Comparison of ENCODE assay signal across 24 cellular contexts in genomic region chr15:25185156-25185710, GRCh38.
"Had no signal": no experiment of that assay in that cellular context is flagged by ENCODE, and none has a peak within 500 bp of the region (broad histone marks: within the 10 kb centered on the region; RNA-seq: fewer than 3 reads in every experiment).

No MANE protein-coding gene starts in this region.

- DNase-seq: activated CD8-positive, alpha-beta memory T cell treated with anti-CD3 and anti-CD28 coated beads, Interleukin-2, amount 50 U/mL, for 4 hours; activated naive CD4-positive, alpha-beta T cell treated with anti-CD3 and anti-CD28 coated beads for 36 hours; activated T-cell treated with anti-CD3 and anti-CD28 coated beads, Interleukin-2, amount 50 U/mL, for 4 hours; anterior cingulate cortex; caudate nucleus; effector CD4-positive, alpha-beta T cell; erythroblast; foreskin fibroblast; kidney glomerular epithelial cell; stimulated activated CD4-positive, alpha-beta T cell treated with anti-CD3 and anti-CD28 coated beads, Interleukin-15, amount 100 ng/mL, for 24 hours; stimulated activated CD4-positive, alpha-beta T cell treated with anti-CD3 and anti-CD28 coated beads, Interleukin-2, amount 100 ng/mL, for 48 hours; stimulated activated CD8-positive, alpha-beta memory T cell treated with anti-CD3 and anti-CD28 coated beads, Interleukin-4, amount 100 ng/mL, for 48 hours; stimulated activated naive B cell treated with anti-CD40 and anti-IgM and Interleukin-4, amounts not matched to agents 10 μg/mL and 1 μg/mL and 100 μg/mL, for 72 hours had no signal

- H3K4me3 ChIP-seq: prostate gland, skin epidermis had no signal

- H3K27ac ChIP-seq: prostate gland, skin epidermis had no signal

- ATAC-seq: activated T-cell treated with anti-CD3 and anti-CD28 coated beads, Interleukin-2, amount 50 U/mL, for 4 hours; stimulated activated naive B cell treated with anti-CD40 and anti-IgM and Interleukin-4, amounts not matched to agents 10 μg/mL and 1 μg/mL and 100 μg/mL, for 72 hours; T-cell; WTC11 had no signal

- H3K4me1 ChIP-seq: prostate gland had no signal

- H3K9me3 Mint-ChIP-seq: neural crest cell, type B pancreatic cell had no signal

- H3K4me3 Mint-ChIP-seq: activated naive CD4-positive, alpha-beta T cell treated with anti-CD3 and anti-CD28 coated beads for 36 hours; activated T-cell treated with anti-CD3 and anti-CD28 coated beads, Interleukin-2, amount 50 U/mL, for 4 hours; brain; dendritic cell treated with granulocyte-macrophage colony-stimulating factor and Interleukin-4, amounts not matched to agents 40 ng/mL and 50 ng/mL, for 4 days; memory B cell; neural crest cell; stimulated activated naive B cell treated with anti-CD40 and anti-IgM and Interleukin-4, amounts not matched to agents 10 μg/mL and 1 μg/mL and 100 μg/mL, for 72 hours; T-cell; T-helper 2 cell treated with Interferon-gamma antibody and Interleukin-4, amounts not matched to agents 5 μg/mL and 100 μg/mL, for 36 hours; type B pancreatic cell; WTC11 had no signal

- H3K27ac Mint-ChIP-seq: activated naive CD4-positive, alpha-beta T cell treated with anti-CD3 and anti-CD28 coated beads for 36 hours; activated T-helper 2 cell treated with anti-CD3 and anti-CD28 coated beads, Interferon-gamma antibody, Interleukin-2, Interleukin-4, amounts not matched to agents 10 μg/mL and 5 μg/mL and 100 μg/mL, durations not matched to agents 14 hours and 24 hours and 36 hours; brain; dendritic cell treated with granulocyte-macrophage colony-stimulating factor and Interleukin-4, amounts not matched to agents 40 ng/mL and 50 ng/mL, for 4 days; memory B cell; stimulated activated naive B cell treated with anti-CD40 and anti-IgM and Interleukin-4, amounts not matched to agents 10 μg/mL and 1 μg/mL and 100 μg/mL, for 72 hours; T-cell; T-helper 2 cell treated with Interferon-gamma antibody and Interleukin-4, amounts not matched to agents 5 μg/mL and 100 μg/mL, for 36 hours; type B pancreatic cell; WTC11 had no signal

- H3K27me3 Mint-ChIP-seq: brain; dendritic cell treated with granulocyte-macrophage colony-stimulating factor and Interleukin-4, amounts not matched to agents 40 ng/mL and 50 ng/mL, for 4 days; memory B cell; stimulated activated naive B cell treated with anti-CD40 and anti-IgM and Interleukin-4, amounts not matched to agents 10 μg/mL and 1 μg/mL and 100 μg/mL, for 72 hours; T-cell; type B pancreatic cell had no signal

- H3K4me1 Mint-ChIP-seq: brain; memory B cell; neural crest cell; stimulated activated naive B cell treated with anti-CD40 and anti-IgM and Interleukin-4, amounts not matched to agents 10 μg/mL and 1 μg/mL and 100 μg/mL, for 72 hours; T-cell; WTC11 had no signal

- H3K9me3 ChIP-seq: prostate gland had no signal

- H3K36me3 ChIP-seq: prostate gland had no signal

- H3K36me3 Mint-ChIP-seq: memory B cell; stimulated activated naive B cell treated with anti-CD40 and anti-IgM and Interleukin-4, amounts not matched to agents 10 μg/mL and 1 μg/mL and 100 μg/mL, for 72 hours; T-cell; type B pancreatic cell had no signal
